In genomic region chr11:64060861-64061444, GRCh38 we compare ENCODE assay signal across 9 cellular contexts. TPM values are rescaled to one million over a fixed set of nuclear protein-coding genes. Genes with fewer than 3 reads are reported as not detected.
DNase-seq lines count a peak whose midpoint lies in the region; ATAC-seq, FAIRE-seq and TF ChIP-seq lines count a peak whose summit lies in the region.
"Had no signal": no experiment of that assay in that cellular context is flagged by ENCODE, and none has a peak within 500 bp of the region (broad histone marks: within the 10 kb centered on the region; RNA-seq: fewer than 3 reads in every experiment).

No MANE protein-coding gene starts in this region.

- no peaks in the 10 kb centered on the region for H3K36me3 Mint-ChIP-seq in activated naive CD8-positive, alpha-beta T cell treated with anti-CD3 and anti-CD28 coated beads for 36 hours
- H3K36me3 Mint-ChIP-seq in Caco-2 (ENCODE audit: insufficient read depth, unreplicated experiment) = peaks cover 6% of the 10 kb centered on the region

- H3K4me3 ChIP-seq in RWPE2 (ENCODE audit: severe bottlenecking) = no peak overlapping the region
- H3K4me3 ChIP-seq in small intestine (ENCODE audit: low read depth in 1 of 2, low read length in 2 of 2) = peak overlapping the region; percentile 16 to 29
- no peak overlapping the region for H3K4me3 ChIP-seq in Caco-2 (ENCODE audit: low read depth, low read length)

- H3K27ac ChIP-seq in RWPE2 (ENCODE audit: poor library complexity, severe bottlenecking) (no peak overlapping the region), small intestine (ENCODE audit: low read depth in 1 of 2, low read length in 1 of 2) (no peak overlapping the region)

- H3K9me3 Mint-ChIP-seq in activated naive CD8-positive, alpha-beta T cell treated with anti-CD3 and anti-CD28 coated beads for 36 hours = no peaks in the 10 kb centered on the region
- no peaks in the 10 kb centered on the region for H3K9me3 Mint-ChIP-seq in Caco-2 (ENCODE audit: unreplicated experiment)

- peak; percentile 34; the same call in 1 of the 3 replicates for ATAC-seq in RWPE2 (ENCODE audit: low read depth)

- H3K27me3 ChIP-seq in RWPE2 (ENCODE audit: insufficient read depth, poor library complexity, severe bottlenecking) = peaks cover 3% of the 10 kb centered on the region
- peaks cover 0 to 9% of the 10 kb centered on the region in 2 donors for H3K27me3 ChIP-seq in small intestine (ENCODE audit: control insufficient read depth in 2 of 2, insufficient read depth in 2 of 2, low read length in 2 of 2)
- H3K27me3 ChIP-seq in Caco-2 (replicated peaks; ENCODE audit: control insufficient read depth, insufficient read depth, low read length) = no peaks in the 10 kb centered on the region

- POLR2A ChIA-PET in Caco-2 (lab: Charles Lee) = no interaction called here

- peak overlapping the region; percentile 63 for H3K4me3 Mint-ChIP-seq in activated naive CD8-positive, alpha-beta T cell treated with anti-CD3 and anti-CD28 coated beads for 36 hours
- no peak overlapping the region for H3K4me3 Mint-ChIP-seq in Caco-2 (ENCODE audit: unreplicated experiment)

- DNase-seq in NCI-H2107 treated with DMSO at 0.1 percent for 48 hours (lab: John Stamatoyannopoulos, UW; ENCODE audit: unreplicated experiment) (peak; percentile 20), NCI-H2107 (lab: John Stamatoyannopoulos, UW) (no peak), RWPE2 (ENCODE audit: low spot score) (no peak), hypothalamus (lab: John Stamatoyannopoulos, UW) (peak in 41 of 51 donors; percentile 15 to 80 (median 51)), small intestine (peak; percentile 16), RPMI8226 (no peak), Caco-2 (no peak)
- peak; percentile 73 for DNase-seq in activated naive CD8-positive, alpha-beta T cell treated with anti-CD3 and anti-CD28 coated beads for 36 hours

- TF ChIP-seq CTCF in RWPE2 (IDR thresholded peaks at IDR 0.05; ENCODE audit: poor library complexity, severe bottlenecking) (no peak), Caco-2 (IDR thresholded peaks at IDR 0.05; ENCODE audit: insufficient read depth in 1 of 2, low read depth in 1 of 2, low read length in 1 of 2, severe bottlenecking in 1 of 2, unreplicated experiment in 1 of 2) (no peak)

- CTCF ChIA-PET in Caco-2 (lab: Charles Lee) = interaction anchor here (0.6 kb wide), 1 partner anchor 88 kb away, joined by 3 read pairs; no protein-coding TSS in a partner anchor

- WGBS in small intestine, 3 donors = 1 to 3% (median 2%) methylated on average over 42 of the region's 42 CpGs

- H3K9me3 ChIP-seq in RWPE2 (ENCODE audit: severe bottlenecking) (no peaks in the 10 kb centered on the region), small intestine (ENCODE audit: control insufficient read depth, low read depth) (no peaks in the 10 kb centered on the region), Caco-2 (no peaks in the 10 kb centered on the region)

- H3K27ac Mint-ChIP-seq in activated naive CD8-positive, alpha-beta T cell treated with anti-CD3 and anti-CD28 coated beads for 36 hours = no peak overlapping the region
- no peak overlapping the region for H3K27ac Mint-ChIP-seq in Caco-2 (ENCODE audit: unreplicated experiment)

- peaks cover 15% of the 10 kb centered on the region for H3K27me3 Mint-ChIP-seq in activated naive CD8-positive, alpha-beta T cell treated with anti-CD3 and anti-CD28 coated beads for 36 hours
- H3K27me3 Mint-ChIP-seq in Caco-2 (ENCODE audit: insufficient read depth, unreplicated experiment) = no peaks in the 10 kb centered on the region

- peaks cover 3% of the 10 kb centered on the region for H3K4me1 Mint-ChIP-seq in activated naive CD8-positive, alpha-beta T cell treated with anti-CD3 and anti-CD28 coated beads for 36 hours
- no peaks in the 10 kb centered on the region for H3K4me1 Mint-ChIP-seq in Caco-2 (ENCODE audit: low read depth, unreplicated experiment)

- no peak for FAIRE-seq in small intestine (lab: Jason Lieb, UNC)
- FAIRE-seq: endometrium had no signal

- no peaks in the 10 kb centered on the region for H3K36me3 ChIP-seq in RWPE2 (ENCODE audit: low read depth)
- no peaks in the 10 kb centered on the region for H3K36me3 ChIP-seq in small intestine (ENCODE audit: control insufficient read depth in 2 of 2, insufficient read depth in 2 of 2, low read length in 2 of 2)
- no peaks in the 10 kb centered on the region for H3K36me3 ChIP-seq in Caco-2 (ENCODE audit: control insufficient read depth, insufficient read depth, low read length)

- no TSS peak for BruUV-seq in Caco-2 (replicated peaks; lab: Mats Ljungman, UMichigan)

- H3K4me1 ChIP-seq in RWPE2 (ENCODE audit: insufficient read depth, poor library complexity, severe bottlenecking) (no peaks in the 10 kb centered on the region), small intestine (ENCODE audit: control insufficient read depth in 2 of 2, insufficient read depth in 1 of 2, low read depth in 1 of 2, low read length in 1 of 2) (no peaks in the 10 kb centered on the region), Caco-2 (no peaks in the 10 kb centered on the region)

- intact Hi-C loops in Caco-2 (cut with micrococcal nuclease; ENCODE audit: unreplicated experiment) = no loop called here

RNA-seq across cellular contexts. Expression of gene FLRT1, which starts 25.2 kb away (rescaled TPM):
- not detected for total RNA-seq in activated naive CD8-positive, alpha-beta T cell treated with anti-CD3 and anti-CD28 coated beads for 36 hours
- polyA plus RNA-seq in small intestine = under 1 TPM in 1 of 3 donors, not detected in 2; 0.43 TPM
- 0.14 and 0.39 TPM in 2 replicates for total RNA-seq in Caco-2 (2022)

Comparison
In these comparisons a context has a peak if more than half of its experiments do, and no peak if none do; other contexts are left out.
1. DNase-seq: peak in NCI-H2107 treated with DMSO at 0.1 percent for 48 hours (single experiment), activated naive CD8-positive, alpha-beta T cell treated with anti-CD3 and anti-CD28 coated beads for 36 hours (single experiment), hypothalamus (41 of 51) and small intestine (single experiment); none in NCI-H2107 (single experiment), RWPE2 (single experiment), RPMI8226 (single experiment) and Caco-2 (0 of 2).
2. H3K4me3 ChIP-seq: peak in small intestine (2 of 2); none in RWPE2 (single experiment) and Caco-2 (single experiment).